1 cellular context compared by ENCODE assay signal in the genomic region with DNA sequence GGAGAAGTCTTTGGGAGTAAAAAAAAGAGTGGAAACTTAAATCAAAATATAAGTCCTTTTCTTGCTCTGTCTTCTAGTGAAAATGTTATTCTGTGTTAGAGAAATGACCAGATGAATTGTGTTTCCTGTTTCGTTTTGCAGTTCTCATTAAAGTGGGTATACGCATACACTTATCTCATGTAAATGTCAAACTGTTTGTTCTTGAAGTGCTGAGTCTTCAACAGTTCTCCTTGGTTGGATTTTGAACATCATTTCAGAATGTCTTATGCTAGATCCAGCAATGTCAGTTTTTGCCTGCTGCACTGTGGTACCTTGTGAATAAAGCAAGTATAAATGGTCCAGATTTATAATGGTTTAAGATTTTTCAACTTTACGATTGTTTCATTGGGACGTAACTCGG.
TF ChIP-seq lines count a peak whose summit lies in the region.

No MANE protein-coding gene starts in this region.

TF ChIP-seq in WTC11, 78 proteins besides CTCF, POLR2A, EP300 and RAD21 (continued from another document):
- TF ChIP-seq, protein P1, sequence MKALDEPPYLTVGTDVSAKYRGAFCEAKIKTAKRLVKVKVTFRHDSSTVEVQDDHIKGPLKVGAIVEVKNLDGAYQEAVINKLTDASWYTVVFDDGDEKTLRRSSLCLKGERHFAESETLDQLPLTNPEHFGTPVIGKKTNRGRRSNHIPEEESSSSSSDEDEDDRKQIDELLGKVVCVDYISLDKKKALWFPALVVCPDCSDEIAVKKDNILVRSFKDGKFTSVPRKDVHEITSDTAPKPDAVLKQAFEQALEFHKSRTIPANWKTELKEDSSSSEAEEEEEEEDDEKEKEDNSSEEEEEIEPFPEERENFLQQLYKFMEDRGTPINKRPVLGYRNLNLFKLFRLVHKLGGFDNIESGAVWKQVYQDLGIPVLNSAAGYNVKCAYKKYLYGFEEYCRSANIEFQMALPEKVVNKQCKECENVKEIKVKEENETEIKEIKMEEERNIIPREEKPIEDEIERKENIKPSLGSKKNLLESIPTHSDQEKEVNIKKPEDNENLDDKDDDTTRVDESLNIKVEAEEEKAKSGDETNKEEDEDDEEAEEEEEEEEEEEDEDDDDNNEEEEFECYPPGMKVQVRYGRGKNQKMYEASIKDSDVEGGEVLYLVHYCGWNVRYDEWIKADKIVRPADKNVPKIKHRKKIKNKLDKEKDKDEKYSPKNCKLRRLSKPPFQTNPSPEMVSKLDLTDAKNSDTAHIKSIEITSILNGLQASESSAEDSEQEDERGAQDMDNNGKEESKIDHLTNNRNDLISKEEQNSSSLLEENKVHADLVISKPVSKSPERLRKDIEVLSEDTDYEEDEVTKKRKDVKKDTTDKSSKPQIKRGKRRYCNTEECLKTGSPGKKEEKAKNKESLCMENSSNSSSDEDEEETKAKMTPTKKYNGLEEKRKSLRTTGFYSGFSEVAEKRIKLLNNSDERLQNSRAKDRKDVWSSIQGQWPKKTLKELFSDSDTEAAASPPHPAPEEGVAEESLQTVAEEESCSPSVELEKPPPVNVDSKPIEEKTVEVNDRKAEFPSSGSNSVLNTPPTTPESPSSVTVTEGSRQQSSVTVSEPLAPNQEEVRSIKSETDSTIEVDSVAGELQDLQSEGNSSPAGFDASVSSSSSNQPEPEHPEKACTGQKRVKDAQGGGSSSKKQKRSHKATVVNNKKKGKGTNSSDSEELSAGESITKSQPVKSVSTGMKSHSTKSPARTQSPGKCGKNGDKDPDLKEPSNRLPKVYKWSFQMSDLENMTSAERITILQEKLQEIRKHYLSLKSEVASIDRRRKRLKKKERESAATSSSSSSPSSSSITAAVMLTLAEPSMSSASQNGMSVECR (CRISPR knock-in tag; IDR thresholded peaks at IDR 0.05; ENCODE audit: borderline replicate concordance): no peak
- no peak for TF ChIP-seq NFATC4 (CRISPR knock-in tag; IDR thresholded peaks at IDR 0.05)
- no peak for TF ChIP-seq TEAD1 (CRISPR knock-in tag; IDR thresholded peaks at IDR 0.05)
- TF ChIP-seq, protein P2, sequence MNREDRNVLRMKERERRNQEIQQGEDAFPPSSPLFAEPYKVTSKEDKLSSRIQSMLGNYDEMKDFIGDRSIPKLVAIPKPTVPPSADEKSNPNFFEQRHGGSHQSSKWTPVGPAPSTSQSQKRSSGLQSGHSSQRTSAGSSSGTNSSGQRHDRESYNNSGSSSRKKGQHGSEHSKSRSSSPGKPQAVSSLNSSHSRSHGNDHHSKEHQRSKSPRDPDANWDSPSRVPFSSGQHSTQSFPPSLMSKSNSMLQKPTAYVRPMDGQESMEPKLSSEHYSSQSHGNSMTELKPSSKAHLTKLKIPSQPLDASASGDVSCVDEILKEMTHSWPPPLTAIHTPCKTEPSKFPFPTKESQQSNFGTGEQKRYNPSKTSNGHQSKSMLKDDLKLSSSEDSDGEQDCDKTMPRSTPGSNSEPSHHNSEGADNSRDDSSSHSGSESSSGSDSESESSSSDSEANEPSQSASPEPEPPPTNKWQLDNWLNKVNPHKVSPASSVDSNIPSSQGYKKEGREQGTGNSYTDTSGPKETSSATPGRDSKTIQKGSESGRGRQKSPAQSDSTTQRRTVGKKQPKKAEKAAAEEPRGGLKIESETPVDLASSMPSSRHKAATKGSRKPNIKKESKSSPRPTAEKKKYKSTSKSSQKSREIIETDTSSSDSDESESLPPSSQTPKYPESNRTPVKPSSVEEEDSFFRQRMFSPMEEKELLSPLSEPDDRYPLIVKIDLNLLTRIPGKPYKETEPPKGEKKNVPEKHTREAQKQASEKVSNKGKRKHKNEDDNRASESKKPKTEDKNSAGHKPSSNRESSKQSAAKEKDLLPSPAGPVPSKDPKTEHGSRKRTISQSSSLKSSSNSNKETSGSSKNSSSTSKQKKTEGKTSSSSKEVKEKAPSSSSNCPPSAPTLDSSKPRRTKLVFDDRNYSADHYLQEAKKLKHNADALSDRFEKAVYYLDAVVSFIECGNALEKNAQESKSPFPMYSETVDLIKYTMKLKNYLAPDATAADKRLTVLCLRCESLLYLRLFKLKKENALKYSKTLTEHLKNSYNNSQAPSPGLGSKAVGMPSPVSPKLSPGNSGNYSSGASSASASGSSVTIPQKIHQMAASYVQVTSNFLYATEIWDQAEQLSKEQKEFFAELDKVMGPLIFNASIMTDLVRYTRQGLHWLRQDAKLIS (CRISPR knock-in tag; IDR thresholded peaks at IDR 0.05; ENCODE audit: borderline replicate concordance): no peak
TF ChIP-seq in WTC11: peak in this region for 0.
